In genomic region chr2:201348758-201349157, GRCh38 we compare ENCODE assay signal across 1 cellular context.
A peak's percentile ranks its signal among the peaks of the same experiment; 100 is the strongest.
TF ChIP-seq lines count a peak whose summit lies in the region.

No MANE protein-coding gene starts in this region.

TF ChIP-seq in HepG2, 621 proteins besides CTCF, POLR2A, EP300 and RAD21 (continued from another document):
- TF ChIP-seq ATF4 (CRISPR knock-in tag; IDR thresholded peaks at IDR 0.05) (peak in 1 of 2 experiments; percentile 65; a peak in 2 of 4 replicates), CEBPB (IDR thresholded peaks at IDR 0.05; ENCODE audit: borderline replicate concordance, low read depth, low read length) (peak; percentile 87), RBAK (CRISPR knock-in tag; IDR thresholded peaks at IDR 0.05) (0 out of 2 replicates have a peak, but pooled peaks have one; percentile 74), DR1 (CRISPR knock-in tag; IDR thresholded peaks at IDR 0.05) (no peak), BATF2 (CRISPR knock-in tag; IDR thresholded peaks at IDR 0.05) (no peak)
